ENCODE assay signal across 31 cellular contexts in the genomic region with DNA sequence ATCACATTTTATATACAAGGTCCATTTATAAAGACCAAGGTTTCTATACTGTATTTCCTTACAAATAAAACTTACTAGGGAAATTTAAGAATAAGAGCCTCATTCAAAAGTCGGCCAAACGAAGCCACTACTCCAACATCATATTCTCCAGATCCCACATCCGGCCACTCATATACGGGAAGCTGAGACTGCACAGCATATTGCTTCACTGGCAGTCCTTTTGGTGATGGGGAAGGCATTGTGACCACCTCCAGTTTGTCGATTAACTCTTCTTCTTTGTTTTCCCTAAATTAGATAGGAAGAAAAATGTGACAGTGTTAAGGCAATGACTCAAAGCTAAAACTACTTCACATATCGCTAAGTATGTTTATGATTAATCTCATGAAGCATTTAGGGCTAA. TPM values are rescaled to one million over a fixed set of nuclear protein-coding genes. Genes with fewer than 3 reads are reported as not detected.
DNase-seq lines count a peak whose midpoint lies in the region; ATAC-seq and TF ChIP-seq lines count a peak whose summit lies in the region.
"Had no signal": no experiment of that assay in that cellular context is flagged by ENCODE, and none has a peak within 500 bp of the region (broad histone marks: within the 10 kb centered on the region; RNA-seq: fewer than 3 reads in every experiment).

No MANE protein-coding gene starts in this region.

- H3K4me1 ChIP-seq in suprapubic skin: peaks cover 13% of the 10 kb centered on the region

- no peaks in the 10 kb centered on the region for H3K27me3 Mint-ChIP-seq in activated naive CD8-positive, alpha-beta T cell
- peaks cover 5% of the 10 kb centered on the region for H3K27me3 Mint-ChIP-seq in activated naive CD8-positive, alpha-beta T cell treated with anti-CD3 and anti-CD28 coated beads, Interleukin-2, amount 50 U/mL, for 24 hours
- peaks cover 5% of the 10 kb centered on the region for H3K27me3 Mint-ChIP-seq in nephron (ENCODE audit: low read depth)

- peak overlapping the region; percentile 3 for H3K27ac Mint-ChIP-seq in activated naive CD8-positive, alpha-beta T cell
- no peak overlapping the region for H3K27ac Mint-ChIP-seq in activated naive CD8-positive, alpha-beta T cell treated with anti-CD3 and anti-CD28 coated beads, Interleukin-2, amount 50 U/mL, for 24 hours
- H3K27ac Mint-ChIP-seq in nephron: no peak overlapping the region
- H3K27ac Mint-ChIP-seq: GM23338, H9 had no signal

- no peak for ATAC-seq in activated naive CD8-positive, alpha-beta T cell treated with anti-CD3 and anti-CD28 coated beads, Interleukin-2, amount 50 U/mL, for 24 hours
- ATAC-seq in HG02885 (IDR thresholded peaks at IDR 0.05; ENCODE audit: poor library complexity, unreplicated experiment): no peak
- ATAC-seq: GM23338, HepG2, Panc1 had no signal

- H3K27ac ChIP-seq in suprapubic skin: no peak overlapping the region
- H3K27ac ChIP-seq: BLaER1, SK-N-MC had no signal

- in situ Hi-C loops in SK-MEL-5 (cut with HindIII; ENCODE audit: low pct_unique_long_range_greater_than_20kb, low sequenced_read_pairs): no loop called here

- no peak overlapping the region for H3K4me3 Mint-ChIP-seq in activated naive CD8-positive, alpha-beta T cell
- H3K4me3 Mint-ChIP-seq in activated naive CD8-positive, alpha-beta T cell treated with anti-CD3 and anti-CD28 coated beads, Interleukin-2, amount 50 U/mL, for 24 hours: no peak overlapping the region
- H3K4me3 Mint-ChIP-seq in nephron: peak overlapping the region in 2 of 3 experiments; percentile 44 to 64
- H3K4me3 Mint-ChIP-seq: GM23338, H9 had no signal

- H3K36me3 Mint-ChIP-seq in activated naive CD8-positive, alpha-beta T cell: peaks cover 9% of the 10 kb centered on the region
- H3K36me3 Mint-ChIP-seq in activated naive CD8-positive, alpha-beta T cell treated with anti-CD3 and anti-CD28 coated beads, Interleukin-2, amount 50 U/mL, for 24 hours (ENCODE audit: low read depth): peaks cover 32% of the 10 kb centered on the region
- H3K36me3 Mint-ChIP-seq in nephron (ENCODE audit: low read depth): peaks cover 29% of the 10 kb centered on the region

- H3K4me1 Mint-ChIP-seq in activated naive CD8-positive, alpha-beta T cell (ENCODE audit: low read depth): peaks cover 22% of the 10 kb centered on the region
- H3K4me1 Mint-ChIP-seq in activated naive CD8-positive, alpha-beta T cell treated with anti-CD3 and anti-CD28 coated beads, Interleukin-2, amount 50 U/mL, for 24 hours: peaks cover 17% of the 10 kb centered on the region
- H3K4me1 Mint-ChIP-seq in nephron: peaks cover 11% of the 10 kb centered on the region

- no peaks in the 10 kb centered on the region for H3K27me3 ChIP-seq in suprapubic skin
- H3K27me3 ChIP-seq: BLaER1, MG63 had no signal

- DNase-seq in activated naive CD8-positive, alpha-beta T cell treated with anti-CD3 and anti-CD28 coated beads, Interleukin-2, amount 50 U/mL, for 24 hours: no peak
- DNase-seq in SK-MEL-5 (ENCODE audit: low read depth, low spot score) (peak; percentile 38), suprapubic skin (ENCODE audit: low spot score in 2 of 2) (no peak), NCI-H524 treated with DMSO at 0.1 percent for 48 hours (lab: John Stamatoyannopoulos, UW) (no peak), T-helper 1 cell (no peak)
- DNase-seq: CD4-positive, alpha-beta memory T cell; COR-L47; DMS53; H9; KBM-7; MG63; NCI-H1105 treated with DMSO at 0.1 percent for 48 hours; NCI-H146; NCI-H1930; NCI-H2107; NCI-H446; NCI-H526; NCI-H82; SHP77 treated with DMSO at 0.1 percent for 48 hours had no signal

- 85% methylated on average over 6 of the region's 6 CpGs for WGBS in suprapubic skin

- H3K36me3 ChIP-seq in suprapubic skin: peaks cover 39% of the 10 kb centered on the region

- H3K4me3 ChIP-seq in suprapubic skin: no peak overlapping the region
- H3K4me3 ChIP-seq: BLaER1, GM23338, MG63, SK-N-MC had no signal

- no peak for TF ChIP-seq POLR2A in suprapubic skin (IDR thresholded peaks at IDR 0.05)

- no peak for TF ChIP-seq CTCF in nephron (IDR thresholded peaks at IDR 0.05; ENCODE audit: unreplicated experiment in 3 of 3)
- no peak for TF ChIP-seq CTCF in suprapubic skin (IDR thresholded peaks at IDR 0.05)

- no peak for TF ChIP-seq EP300 in suprapubic skin (IDR thresholded peaks at IDR 0.05)

- no peaks in the 10 kb centered on the region for H3K9me3 Mint-ChIP-seq in activated naive CD8-positive, alpha-beta T cell (ENCODE audit: low read depth)
- no peaks in the 10 kb centered on the region for H3K9me3 Mint-ChIP-seq in activated naive CD8-positive, alpha-beta T cell treated with anti-CD3 and anti-CD28 coated beads, Interleukin-2, amount 50 U/mL, for 24 hours
- H3K9me3 Mint-ChIP-seq in nephron: no peaks in the 10 kb centered on the region
- H3K9me3 Mint-ChIP-seq: CD4-positive, alpha-beta memory T cell; GM23338; H9 had no signal

- H3K9me3 ChIP-seq in suprapubic skin: no peaks in the 10 kb centered on the region
- H3K9me3 ChIP-seq: BLaER1, MG63 had no signal

RNA-seq across cellular contexts. Expression of gene MTFMT, which starts 2.7 kb away (rescaled TPM):
- 33.6 and 43.9 TPM in 2 replicates for total RNA-seq in SK-MEL-5 (2014; rRNA removed; shearing (Covaris generic))
- 26.4 and 37.7 TPM in 2 replicates for polyA plus RNA-seq in SK-MEL-5 (2015; cell fraction: cytosol; rRNA removed)
- polyA plus RNA-seq in SK-MEL-5 (2015; cell fraction: nucleus; rRNA removed): 13.8 and 18.1 TPM in 2 replicates
- 100 to 1,000 TPM in 1 of 4 donors, 10 to 100 TPM in 3; 11.7 to 159 (median 18.1) TPM for total RNA-seq in suprapubic skin

RNA-seq across cellular contexts. Expression of gene SLC51B, which starts 18.4 kb away (rescaled TPM):
- 0.24 TPM in 1 of 2 replicates, not detected in the other for total RNA-seq in SK-MEL-5 (2014; rRNA removed; shearing (Covaris generic))
- polyA plus RNA-seq in SK-MEL-5 (2015; cell fraction: cytosol; rRNA removed): 0.33 and 0.95 TPM in 2 replicates
- polyA plus RNA-seq in SK-MEL-5 (2015; cell fraction: nucleus; rRNA removed): not detected in 2 replicates
- total RNA-seq in suprapubic skin: under 1 TPM in 1 of 4 donors, not detected in 3; 0.60 TPM
- total RNA-seq: A172; CD4-positive, alpha-beta memory T cell; GM23338; H9; HT1080; OCI-LY7 had no signal
- polyA plus RNA-seq: CD4-positive, alpha-beta memory T cell; GM23338 had no signal

RNA-seq across cellular contexts. Expression of gene SPG21, which starts 37.0 kb away (rescaled TPM):
- total RNA-seq in SK-MEL-5 (2014; rRNA removed; shearing (Covaris generic)): 61.6 and 64.9 TPM in 2 replicates
- polyA plus RNA-seq in SK-MEL-5 (2015; cell fraction: cytosol; rRNA removed): 126 and 130 TPM in 2 replicates
- 34.1 and 43.9 TPM in 2 replicates for polyA plus RNA-seq in SK-MEL-5 (2015; cell fraction: nucleus; rRNA removed)
- total RNA-seq in suprapubic skin: 10 to 100 TPM; 57.0 to 84.3 (median 73.5) TPM

RNA-seq across cellular contexts. Expression of gene RASL12, which starts 41.0 kb away (rescaled TPM):
- not detected in 2 replicates for total RNA-seq in SK-MEL-5 (2014; rRNA removed; shearing (Covaris generic))
- polyA plus RNA-seq in SK-MEL-5 (2015; cell fraction: cytosol; rRNA removed): 0.07 TPM in 1 of 2 replicates, not detected in the other
- polyA plus RNA-seq in SK-MEL-5 (2015; cell fraction: nucleus; rRNA removed): not detected in 2 replicates
- 1 to 10 TPM; 4.8 to 9.7 (median 6.7) TPM for total RNA-seq in suprapubic skin
- total RNA-seq: A172; CD4-positive, alpha-beta memory T cell; HT1080; OCI-LY7 had no signal
- polyA plus RNA-seq: CD4-positive, alpha-beta memory T cell had no signal

RNA-seq across cellular contexts. Expression of gene KBTBD13, which starts 49.8 kb away (rescaled TPM):
- not detected in 2 replicates for total RNA-seq in SK-MEL-5 (2014; rRNA removed; shearing (Covaris generic))
- not detected in 2 replicates for polyA plus RNA-seq in SK-MEL-5 (2015; cell fraction: cytosol; rRNA removed)
- not detected in 2 replicates for polyA plus RNA-seq in SK-MEL-5 (2015; cell fraction: nucleus; rRNA removed)
- total RNA-seq in suprapubic skin: not detected
- total RNA-seq: A172; CD4-positive, alpha-beta memory T cell; GM23338; H9; HepG2; HT1080; OCI-LY7 had no signal
- polyA plus RNA-seq: AG04450; CD4-positive, alpha-beta memory T cell; GM23338; HepG2 had no signal

Comparison
In these comparisons a context has a peak if more than half of its experiments do, and no peak if none do; other contexts are left out.
1. H3K4me3 Mint-ChIP-seq: peak in nephron (2 of 3); none in activated naive CD8-positive, alpha-beta T cell (single experiment) and activated naive CD8-positive, alpha-beta T cell treated with anti-CD3 and anti-CD28 coated beads, Interleukin-2, amount 50 U/mL, for 24 hours (single experiment).